ENCODE assay signal across 8 cellular contexts in the genomic region with DNA sequence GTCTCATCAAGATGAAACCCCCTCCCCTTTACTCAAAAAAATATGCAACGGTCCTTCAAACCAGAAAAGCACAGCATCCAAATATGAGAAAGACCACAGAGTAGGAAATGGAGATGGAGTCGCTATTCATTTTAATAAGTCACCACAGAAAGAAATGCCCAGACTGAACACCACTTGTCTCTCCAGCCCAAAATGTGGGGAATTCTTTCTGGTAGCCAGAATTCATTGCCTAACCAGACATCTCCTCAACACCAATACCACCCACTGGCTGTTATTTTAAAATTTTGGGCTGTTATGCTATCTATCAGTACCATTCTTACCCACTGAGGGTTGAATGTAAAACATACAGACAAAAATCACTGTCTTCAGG.
DNase-seq lines count a peak whose midpoint lies in the region; ATAC-seq and TF ChIP-seq lines count a peak whose summit lies in the region.

No MANE protein-coding gene starts in this region.

- peaks cover 31% of the 10 kb centered on the region for H3K4me1 Mint-ChIP-seq in CD14-positive monocyte

- H3K9ac ChIP-seq in skeletal muscle tissue (ENCODE audit: low read depth in 1 of 3, low read length in 3 of 3) = peak overlapping the region in 2 of 3 donors; percentile 10 to 51

- peaks cover 53 to 85% of the 10 kb centered on the region in 2 donors for H3K36me3 Mint-ChIP-seq in CD14-positive monocyte

- no peaks in the 10 kb centered on the region for H3K9me3 Mint-ChIP-seq in CD14-positive monocyte

- H3K36me3 ChIP-seq in SJCRH30 (peaks cover 4% of the 10 kb centered on the region; the same call in 1 of the 2 replicates), skeletal muscle tissue (ENCODE audit: control insufficient read depth in 3 of 3, insufficient read depth in 3 of 3, low read length in 3 of 3) (no peaks in the 10 kb centered on the region), Peyer's patch (peaks cover 0 to 6% (median 0%) of the 10 kb centered on the region in 3 donors)

- H3K4me1 ChIP-seq in SJCRH30 = peaks cover 25% of the 10 kb centered on the region
- no peaks in the 10 kb centered on the region for H3K4me1 ChIP-seq in foreskin keratinocyte
- H3K4me1 ChIP-seq in skeletal muscle tissue (ENCODE audit: control insufficient read depth in 3 of 3, insufficient read depth in 3 of 3, low read length in 3 of 3) = peaks cover 13 to 19% (median 17%) of the 10 kb centered on the region in 3 donors
- H3K4me1 ChIP-seq in Peyer's patch = peaks cover 0 to 17% (median under 1%) of the 10 kb centered on the region in 4 donors

- H3K27ac Mint-ChIP-seq in CD14-positive monocyte = peak overlapping the region in 3 of 7 donors; percentile 8 to 63 (median 56)

- no peaks in the 10 kb centered on the region for H3K27me3 ChIP-seq in SJCRH30
- no peaks in the 10 kb centered on the region for H3K27me3 ChIP-seq in foreskin keratinocyte
- H3K27me3 ChIP-seq in skeletal muscle tissue (ENCODE audit: control insufficient read depth in 3 of 3, insufficient read depth in 3 of 3, low read length in 3 of 3) = no peaks in the 10 kb centered on the region
- H3K27me3 ChIP-seq in Peyer's patch = no peaks in the 10 kb centered on the region

- intact Hi-C loops in CD14-positive monocyte (cut with micrococcal nuclease) (loop anchor here in 1 of 2 donors (5.0 to 10.0 kb wide), 2 partner anchors 178 to 480 kb away; a partner anchor contains a TSS), left colon (cut with DNase I, micrococcal nuclease) (loop anchor here in 1 of 2 donors (2.0 kb wide), 1 partner anchor 314 kb away; no protein-coding TSS in a partner anchor)

- peak; percentile 55 for TF ChIP-seq CTCF in CD14-positive monocyte (IDR thresholded peaks at IDR 0.05)
- no peak for TF ChIP-seq CTCF in foreskin keratinocyte (conservative IDR thresholded peaks at IDR 0.05)
- no peak for TF ChIP-seq CTCF in Peyer's patch (IDR thresholded peaks at IDR 0.05)

- ATAC-seq in foreskin keratinocyte = no peak
- no peak for ATAC-seq in HG02840 (IDR thresholded peaks at IDR 0.05; ENCODE audit: low FRiP score, unreplicated experiment)
- no peak for ATAC-seq in left colon

- no peaks in the 10 kb centered on the region for H3K9me3 ChIP-seq in SJCRH30 (replicated peaks)
- H3K9me3 ChIP-seq in skeletal muscle tissue (ENCODE audit: control insufficient read depth in 3 of 3, low read length in 3 of 3) = no peaks in the 10 kb centered on the region
- H3K9me3 ChIP-seq in Peyer's patch = no peaks in the 10 kb centered on the region

- peak overlapping the region; percentile 88 for H3K27ac ChIP-seq in SJCRH30
- peak overlapping the region; percentile 46 for H3K27ac ChIP-seq in foreskin keratinocyte
- H3K27ac ChIP-seq in skeletal muscle tissue (ENCODE audit: low read depth, low read length) = peak overlapping the region; percentile 80
- peak overlapping the region in 1 of 4 donors; percentile 80 for H3K27ac ChIP-seq in Peyer's patch

- no peak for TF ChIP-seq POLR2A in Peyer's patch (IDR thresholded peaks at IDR 0.05)

- H3K4me3 ChIP-seq in SJCRH30 = peak overlapping the region; percentile 31
- no peak overlapping the region for H3K4me3 ChIP-seq in skeletal muscle tissue (ENCODE audit: low read length in 3 of 3)
- no peak overlapping the region for H3K4me3 ChIP-seq in Peyer's patch

- no peak overlapping the region for H3K4me3 Mint-ChIP-seq in CD14-positive monocyte

- no peaks in the 10 kb centered on the region for H3K27me3 Mint-ChIP-seq in CD14-positive monocyte (ENCODE audit: low read depth in 3 of 3)

- no peak for DNase-seq in CD14-positive monocyte (ENCODE audit: low spot score)
- DNase-seq in SJCRH30 = no peak
- DNase-seq in foreskin keratinocyte = no peak
- no peak for DNase-seq in Peyer's patch
- no peak for DNase-seq in Ammon's horn (ENCODE audit: low spot score)
- DNase-seq in left colon = no peak
